Comparison of ENCODE assay signal across 3 cellular contexts in genomic region chr1:7940034-7940433, GRCh38.
TF ChIP-seq lines count a peak whose summit lies in the region.

No MANE protein-coding gene starts in this region.

TF ChIP-seq in SK-N-SH, 30 proteins besides CTCF, POLR2A, EP300 and RAD21:
- TF ChIP-seq GABPA (IDR thresholded peaks at IDR 0.05; ENCODE audit: low read depth): no peak
- TF ChIP-seq GATA2 (CRISPR knock-in tag; IDR thresholded peaks at IDR 0.05): no peak
- no peak for TF ChIP-seq NFIC (IDR thresholded peaks at IDR 0.05; ENCODE audit: borderline replicate concordance)
- no peak for TF ChIP-seq MEF2A (IDR thresholded peaks at IDR 0.05; ENCODE audit: borderline replicate concordance, low read depth)
- no peak for TF ChIP-seq POLR2AphosphoS5 (IDR thresholded peaks at IDR 0.05; ENCODE audit: low read depth, low read length)

TF ChIP-seq in SK-N-SH treated with all-trans-retinoic acid at 6 μM for 48 hours, 23 proteins besides CTCF, POLR2A, EP300 and RAD21:
- TF ChIP-seq CREB5 (CRISPR knock-in tag; IDR thresholded peaks at IDR 0.05; ENCODE audit: low read depth) (no peak), SNAI2 (CRISPR knock-in tag; IDR thresholded peaks at IDR 0.05) (no peak), PATZ1 (CRISPR knock-in tag; IDR thresholded peaks at IDR 0.05; ENCODE audit: borderline replicate concordance) (no peak), ZFP3 (CRISPR knock-in tag; IDR thresholded peaks at IDR 0.05) (no peak), OSR1 (CRISPR knock-in tag; IDR thresholded peaks at IDR 0.05) (no peak), ESRRG (CRISPR knock-in tag; IDR thresholded peaks at IDR 0.05) (no peak), BACH2 (CRISPR knock-in tag; IDR thresholded peaks at IDR 0.05; ENCODE audit: borderline replicate concordance) (no peak), TSHZ2 (CRISPR knock-in tag; IDR thresholded peaks at IDR 0.05) (no peak), POU6F1 (CRISPR knock-in tag; IDR thresholded peaks at IDR 0.05; ENCODE audit: borderline replicate concordance, low read depth) (no peak), CSRNP3 (CRISPR knock-in tag; IDR thresholded peaks at IDR 0.05) (no peak), CSDC2 (CRISPR knock-in tag; IDR thresholded peaks at IDR 0.05) (no peak)

TF ChIP-seq in K562, 482 proteins besides CTCF, POLR2A, EP300 and RAD21:
- TF ChIP-seq NFE2L1 (tag; IDR thresholded peaks at IDR 0.05; ENCODE audit: borderline replicate concordance, low read depth) (no peak), POLR3A (IDR thresholded peaks at IDR 0.05; ENCODE audit: borderline replicate concordance, extremely low read depth, insufficient read depth, insufficient read length) (no peak), ARID3A (IDR thresholded peaks at IDR 0.05; ENCODE audit: borderline replicate concordance, low read depth, low read length) (no peak), EWSR1 (IDR thresholded peaks at IDR 0.05; ENCODE audit: borderline replicate concordance, low read depth, partially characterized antibody) (no peak), TRIM24 (IDR thresholded peaks at IDR 0.05) (peak in 1 of 2 experiments; percentile 13; a peak in 1 of 4 replicates), ATF4 (CRISPR knock-in tag; IDR thresholded peaks at IDR 0.05) (0 out of 2 replicates have a peak, but pooled peaks have one; percentile 40), ZNF384 (IDR thresholded peaks at IDR 0.05; ENCODE audit: low read depth, low read length) (no peak), ZBTB1 (CRISPR knock-in tag; IDR thresholded peaks at IDR 0.05; ENCODE audit: borderline replicate concordance, low read depth) (no peak), CBX2 (IDR thresholded peaks at IDR 0.05; ENCODE audit: insufficient read depth, low read length, poor library complexity, severe bottlenecking) (peak; percentile 15), CEBPB (tag; IDR thresholded peaks at IDR 0.05) (peak; percentile 67), JUNB (CRISPR knock-in tag; conservative IDR thresholded peaks at IDR 0.05) (no peak), CBX5 (IDR thresholded peaks at IDR 0.05; ENCODE audit: borderline replicate concordance, low read depth) (no peak), SMAD2 (IDR thresholded peaks at IDR 0.05; ENCODE audit: low read depth, low read length) (no peak), ZNF778 (CRISPR knock-in tag; IDR thresholded peaks at IDR 0.05) (no peak), CEBPG (CRISPR knock-in tag; IDR thresholded peaks at IDR 0.05) (no peak), CEBPG (tag; conservative IDR thresholded peaks at IDR 0.05 in 1 of 2, IDR thresholded peaks at IDR 0.05 in 1 of 2) (peak; percentile 90 to 95), CBX1 (IDR thresholded peaks at IDR 0.05; ENCODE audit: low read depth) (no peak), HDAC2 (IDR thresholded peaks at IDR 0.05) (no peak), AFF4 (CRISPR knock-in tag; IDR thresholded peaks at IDR 0.05) (no peak), BMI1 (IDR thresholded peaks at IDR 0.05; ENCODE audit: low read length) (peak; percentile 51), SUPT5H (IDR thresholded peaks at IDR 0.05) (no peak), ATF3 (IDR thresholded peaks at IDR 0.05) (peak; percentile 74), ATF3 (CRISPR knock-in tag; conservative IDR thresholded peaks at IDR 0.05) (no peak)
TF ChIP-seq in K562: peak in this region for 7.
